Comparison of ENCODE assay signal across 18 cellular contexts in the genomic region with DNA sequence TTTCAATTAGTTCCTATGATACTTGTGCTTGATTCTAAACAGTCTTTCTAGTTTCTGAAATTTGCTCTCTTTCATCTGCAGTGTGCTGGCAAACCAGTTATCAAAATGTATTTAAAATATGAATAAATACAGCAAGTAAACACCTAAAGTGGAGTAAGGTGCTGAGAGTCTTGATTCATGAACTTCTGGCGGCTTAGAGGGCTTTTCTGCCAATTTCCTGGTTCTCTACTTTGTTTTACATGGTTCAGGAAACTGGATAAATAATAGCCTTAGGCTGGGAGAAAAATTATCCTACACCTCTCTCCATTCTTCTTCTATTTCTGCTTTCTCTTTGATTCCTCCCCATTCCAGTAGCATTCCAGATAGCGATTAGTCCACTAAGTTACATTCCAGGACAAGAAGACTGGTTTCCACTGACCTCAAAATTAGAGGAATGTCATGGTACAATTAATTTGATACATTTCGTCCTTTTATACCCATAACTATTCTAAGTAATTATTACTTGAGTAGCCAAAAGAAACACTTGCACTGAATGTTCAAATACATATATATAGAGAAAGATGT. TPM values are rescaled to one million over a fixed set of nuclear protein-coding genes. Genes with fewer than 3 reads are reported as not detected.
DNase-seq lines count a peak whose midpoint lies in the region; TF ChIP-seq lines count a peak whose summit lies in the region.
"Had no signal": no experiment of that assay in that cellular context is flagged by ENCODE, and none has a peak within 500 bp of the region (broad histone marks: within the 10 kb centered on the region; RNA-seq: fewer than 3 reads in every experiment).

No MANE protein-coding gene starts in this region.

- H3K27ac Mint-ChIP-seq in nephron, result peak overlapping the region; percentile 4 to 74 (median 7)
- no peak overlapping the region for H3K27ac Mint-ChIP-seq in T-helper 2 cell treated with Interferon-gamma antibody and Interleukin-4, amounts not matched to agents 5 μg/mL and 100 μg/mL, for 36 hours
- no peak overlapping the region for H3K27ac Mint-ChIP-seq in glutamatergic neuron (ENCODE audit: unreplicated experiment)

- H3K27me3 ChIP-seq in endocrine pancreas (ENCODE audit: control insufficient read depth, insufficient read depth, low read length), result no peaks in the 10 kb centered on the region
- H3K27me3 ChIP-seq: brain microvascular endothelial cell, neutrophil had no signal

- H3K4me3 Mint-ChIP-seq in nephron, result no peak overlapping the region
- H3K4me3 Mint-ChIP-seq in T-helper 2 cell treated with Interferon-gamma antibody and Interleukin-4, amounts not matched to agents 5 μg/mL and 100 μg/mL, for 36 hours, result no peak overlapping the region
- no peak overlapping the region for H3K4me3 Mint-ChIP-seq in glutamatergic neuron (ENCODE audit: unreplicated experiment)

- no peak for TF ChIP-seq CTCF in nephron (IDR thresholded peaks at IDR 0.05; ENCODE audit: unreplicated experiment in 3 of 3)
- no peak for TF ChIP-seq CTCF in glutamatergic neuron (IDR thresholded peaks at IDR 0.05; ENCODE audit: partially characterized antibody, unreplicated experiment)

- no peaks in the 10 kb centered on the region for H3K36me3 ChIP-seq in endocrine pancreas (ENCODE audit: control insufficient read depth, insufficient read depth, low read length)
- H3K36me3 ChIP-seq: brain microvascular endothelial cell, neutrophil had no signal

- H3K4me3 ChIP-seq in endocrine pancreas (ENCODE audit: control insufficient read depth, insufficient read depth, low read length), result peak overlapping the region; percentile 12
- H3K4me3 ChIP-seq: PC-9 had no signal

- H3K4me1 ChIP-seq in endocrine pancreas (ENCODE audit: control insufficient read depth, insufficient read depth, low read length), result peaks cover 55% of the 10 kb centered on the region

- H3K9me3 Mint-ChIP-seq in nephron, result no peaks in the 10 kb centered on the region
- no peaks in the 10 kb centered on the region for H3K9me3 Mint-ChIP-seq in T-helper 2 cell treated with Interferon-gamma antibody and Interleukin-4, amounts not matched to agents 5 μg/mL and 100 μg/mL, for 36 hours
- H3K9me3 Mint-ChIP-seq in glutamatergic neuron (ENCODE audit: unreplicated experiment), result peaks cover 3% of the 10 kb centered on the region

- no peak overlapping the region for H3K9ac ChIP-seq in endocrine pancreas (ENCODE audit: control insufficient read depth, insufficient read depth, low read length)

- DNase-seq in Caki2 (ENCODE audit: low read depth) (peak; percentile 38), NCI-H69 (lab: John Stamatoyannopoulos, UW) (peak; percentile 61), glutamatergic neuron (no peak), NCI-H345 treated with DMSO at 0.1 percent for 48 hours (lab: John Stamatoyannopoulos, UW; ENCODE audit: unreplicated experiment) (no peak), NCI-H1436 (lab: John Stamatoyannopoulos, UW) (no peak)
- DNase-seq in T-helper 2 cell treated with Interferon-gamma antibody and Interleukin-4, amounts not matched to agents 5 μg/mL and 100 μg/mL, for 36 hours (ENCODE audit: low spot score), result no peak
- DNase-seq: activated CD4-positive, alpha-beta T cell treated with anti-CD3 and anti-CD28 coated beads for 4 hours; brain microvascular endothelial cell; COR-L47; head of caudate nucleus; midbrain; NCI-H187 treated with DMSO at 0.1 percent for 48 hours; NCI-H524 treated with DMSO at 0.1 percent for 48 hours; PC-9; stimulated activated CD4-positive, alpha-beta T cell treated with anti-CD3 and anti-CD28 coated beads, Interleukin-2, amount 100 ng/mL, for 24 hours had no signal

- H3K4me1 Mint-ChIP-seq in nephron, result peaks cover 82% of the 10 kb centered on the region
- H3K4me1 Mint-ChIP-seq in T-helper 2 cell treated with Interferon-gamma antibody and Interleukin-4, amounts not matched to agents 5 μg/mL and 100 μg/mL, for 36 hours (ENCODE audit: low read depth), result peaks cover 2% of the 10 kb centered on the region
- H3K4me1 Mint-ChIP-seq in glutamatergic neuron (ENCODE audit: low read depth, unreplicated experiment), result peaks cover 22% of the 10 kb centered on the region

- in situ Hi-C loops in Caki2 (cut with HindIII; ENCODE audit: low pct_unique_long_range_greater_than_20kb, low sequenced_read_pairs), result no loop called here

- H3K27me3 Mint-ChIP-seq in nephron (ENCODE audit: low read depth) (no peaks in the 10 kb centered on the region), glutamatergic neuron (ENCODE audit: unreplicated experiment) (no peaks in the 10 kb centered on the region)
- H3K27me3 Mint-ChIP-seq in T-helper 2 cell treated with Interferon-gamma antibody and Interleukin-4, amounts not matched to agents 5 μg/mL and 100 μg/mL, for 36 hours (ENCODE audit: low read depth), result no peaks in the 10 kb centered on the region

- no peaks in the 10 kb centered on the region for H3K36me3 Mint-ChIP-seq in nephron (ENCODE audit: low read depth)
- H3K36me3 Mint-ChIP-seq in T-helper 2 cell treated with Interferon-gamma antibody and Interleukin-4, amounts not matched to agents 5 μg/mL and 100 μg/mL, for 36 hours (ENCODE audit: low read depth), result no peaks in the 10 kb centered on the region
- H3K36me3 Mint-ChIP-seq in glutamatergic neuron (ENCODE audit: unreplicated experiment), result no peaks in the 10 kb centered on the region

- no peaks in the 10 kb centered on the region for H3K9me3 ChIP-seq in endocrine pancreas (ENCODE audit: control insufficient read depth, low read length)
- H3K9me3 ChIP-seq: neutrophil had no signal

RNA-seq across cellular contexts. Expression of gene ATP2B1, which starts 14.9 kb away (rescaled TPM):
- 11.4 and 11.5 TPM in 2 replicates for total RNA-seq in Caki2 (2014; rRNA removed; shearing (Covaris generic); ENCODE audit: low replicate concordance)
- 61.2 TPM for total RNA-seq in glutamatergic neuron (ENCODE audit: unreplicated experiment)

Comparison
In these comparisons a context has a peak if more than half of its experiments do, and no peak if none do; other contexts are left out.
1. DNase-seq: peak in Caki2 (single experiment) and NCI-H69 (single experiment); none in T-helper 2 cell treated with Interferon-gamma antibody and Interleukin-4, amounts not matched to agents 5 μg/mL and 100 μg/mL, for 36 hours (single experiment), glutamatergic neuron (single experiment), NCI-H345 treated with DMSO at 0.1 percent for 48 hours (single experiment) and NCI-H1436 (single experiment).
2. H3K27ac Mint-ChIP-seq: peak in nephron (3 of 3); none in T-helper 2 cell treated with Interferon-gamma antibody and Interleukin-4, amounts not matched to agents 5 μg/mL and 100 μg/mL, for 36 hours (single experiment) and glutamatergic neuron (single experiment).